18 cellular contexts compared by ENCODE assay signal in the genomic region with DNA sequence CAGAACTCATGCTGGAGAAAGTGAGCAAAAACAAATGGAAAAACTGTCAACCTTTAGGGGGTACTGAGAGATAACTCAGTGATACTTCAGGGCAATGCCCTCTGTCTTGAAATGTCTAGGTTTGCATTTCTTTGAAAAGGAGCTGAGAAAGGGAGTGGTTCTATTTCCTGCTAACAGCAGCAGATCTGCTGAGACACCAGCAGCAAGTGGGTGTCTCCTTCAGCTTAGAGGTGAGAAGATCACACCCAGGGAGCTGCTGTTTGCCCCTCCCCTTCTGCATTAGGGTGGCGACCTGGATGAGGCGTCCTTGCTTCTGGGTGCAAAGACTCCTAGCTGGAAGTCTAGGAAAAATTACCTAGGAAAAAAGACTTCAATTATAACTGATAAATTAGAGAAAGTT. TPM values are rescaled to one million over a fixed set of nuclear protein-coding genes. Genes with fewer than 3 reads are reported as not detected.
DNase-seq lines count a peak whose midpoint lies in the region; ATAC-seq and TF ChIP-seq lines count a peak whose summit lies in the region.
"Had no signal": no experiment of that assay in that cellular context is flagged by ENCODE, and none has a peak within 500 bp of the region (broad histone marks: within the 10 kb centered on the region; RNA-seq: fewer than 3 reads in every experiment).

No MANE protein-coding gene starts in this region.

- no peaks in the 10 kb centered on the region for H3K36me3 Mint-ChIP-seq in CD4-positive, CD25-positive, alpha-beta regulatory T cell
- no peaks in the 10 kb centered on the region for H3K36me3 Mint-ChIP-seq in CD4-positive, alpha-beta memory T cell
- no peaks in the 10 kb centered on the region for H3K36me3 Mint-ChIP-seq in activated B cell treated with CpG ODN at 0.5 μM for 24 hours (ENCODE audit: low read depth)

- no peaks in the 10 kb centered on the region for H3K9me3 Mint-ChIP-seq in CD4-positive, CD25-positive, alpha-beta regulatory T cell
- H3K9me3 Mint-ChIP-seq in CD4-positive, alpha-beta memory T cell, result no peaks in the 10 kb centered on the region
- no peaks in the 10 kb centered on the region for H3K9me3 Mint-ChIP-seq in activated B cell treated with CpG ODN at 0.5 μM for 24 hours
- H3K9me3 Mint-ChIP-seq: HFFc6 had no signal

- peaks cover 9% of the 10 kb centered on the region for H3K4me1 ChIP-seq in CD4-positive, CD25-positive, alpha-beta regulatory T cell (ENCODE audit: control insufficient read depth, insufficient read depth, low read length, poor library complexity, severe bottlenecking)
- peaks cover 21% of the 10 kb centered on the region for H3K4me1 ChIP-seq in CD4-positive, alpha-beta memory T cell (ENCODE audit: insufficient read depth, low read length)
- H3K4me1 ChIP-seq in gastrocnemius medialis, result no peaks in the 10 kb centered on the region
- H3K4me1 ChIP-seq: ascending aorta, testis had no signal

- POLR2A ChIA-PET in CD4-positive, alpha-beta memory T cell (lab: Charles Lee; ENCODE audit: partially characterized antibody), result interaction anchor here (1.3 kb wide), 1 partner anchor 45 kb away, joined by 4 read pairs; a partner anchor contains a TSS
- POLR2A ChIA-PET in activated B cell treated with CpG ODN at 0.5 μM for 24 hours (lab: Charles Lee), result interaction anchor here (1.5 kb wide), 1 partner anchor 9 kb away, joined by 4 read pairs; no protein-coding TSS in a partner anchor

- H3K4me1 Mint-ChIP-seq in CD4-positive, CD25-positive, alpha-beta regulatory T cell, result peaks cover 12 to 29% (median 14%) of the 10 kb centered on the region in 4 donors
- H3K4me1 Mint-ChIP-seq in CD4-positive, alpha-beta memory T cell, result peaks cover 16 to 27% (median 19%) of the 10 kb centered on the region in 4 donors
- peaks cover 30% of the 10 kb centered on the region for H3K4me1 Mint-ChIP-seq in activated B cell treated with CpG ODN at 0.5 μM for 24 hours

- no peaks in the 10 kb centered on the region for H3K9me3 ChIP-seq in CD4-positive, CD25-positive, alpha-beta regulatory T cell (ENCODE audit: control insufficient read depth in 2 of 2, low read length in 2 of 2)
- H3K9me3 ChIP-seq in CD4-positive, alpha-beta memory T cell (ENCODE audit: control insufficient read depth in 1 of 2, low read length in 2 of 2), result no peaks in the 10 kb centered on the region
- H3K9me3 ChIP-seq in gastrocnemius medialis, result no peaks in the 10 kb centered on the region
- H3K9me3 ChIP-seq: ascending aorta, testis had no signal

- peak; percentile 81 to 92 for ATAC-seq in CD4-positive, CD25-positive, alpha-beta regulatory T cell (ENCODE audit: low read depth in 2 of 2)
- ATAC-seq in activated B cell treated with CpG ODN at 0.5 μM for 24 hours (ENCODE audit: low read depth) (peak; percentile 37), HG02970 (IDR thresholded peaks at IDR 0.05; ENCODE audit: low FRiP score, unreplicated experiment) (no peak), gastrocnemius medialis (no peak)

- H3K4me3 Mint-ChIP-seq in CD4-positive, CD25-positive, alpha-beta regulatory T cell, result peak overlapping the region in 2 of 4 donors; percentile 45 to 55
- peak overlapping the region; percentile 21 to 69 (median 62) for H3K4me3 Mint-ChIP-seq in CD4-positive, alpha-beta memory T cell
- H3K4me3 Mint-ChIP-seq in activated B cell treated with CpG ODN at 0.5 μM for 24 hours, result no peak overlapping the region
- H3K4me3 Mint-ChIP-seq: HFFc6 had no signal

- no peak overlapping the region for H3K27ac ChIP-seq in CD4-positive, CD25-positive, alpha-beta regulatory T cell (ENCODE audit: insufficient read depth, low read length, poor library complexity, severe bottlenecking)
- peak overlapping the region; percentile 1 for H3K27ac ChIP-seq in CD4-positive, alpha-beta memory T cell (ENCODE audit: low read depth, low read length)
- no peak overlapping the region for H3K27ac ChIP-seq in gastrocnemius medialis
- H3K27ac ChIP-seq: ascending aorta, testis had no signal

- CTCF ChIA-PET in CD4-positive, alpha-beta memory T cell (lab: Charles Lee; ENCODE audit: partially characterized antibody), result interaction anchor here (0.9 to 3.1 kb wide), 5 partner anchors 14 to 53 kb away, joined by 3 to 18 read pairs (median 4); no protein-coding TSS in a partner anchor
- CTCF ChIA-PET in activated B cell treated with CpG ODN at 0.5 μM for 24 hours (lab: Charles Lee), result interaction anchor here (1.2 kb wide), 1 partner anchor 53 kb away, joined by 3 read pairs; no protein-coding TSS in a partner anchor

- no peaks in the 10 kb centered on the region for H3K36me3 ChIP-seq in CD4-positive, CD25-positive, alpha-beta regulatory T cell (ENCODE audit: control insufficient read depth, insufficient read depth, low read length)
- H3K36me3 ChIP-seq in CD4-positive, alpha-beta memory T cell (ENCODE audit: insufficient read depth, low read length), result no peaks in the 10 kb centered on the region
- no peaks in the 10 kb centered on the region for H3K36me3 ChIP-seq in gastrocnemius medialis
- H3K36me3 ChIP-seq: ascending aorta had no signal

- DNase-seq in CD4-positive, CD25-positive, alpha-beta regulatory T cell, result peak in 2 of 3 donors; percentile 10 to 90
- DNase-seq in CD4-positive, alpha-beta memory T cell, result peak in 4 of 5 donors; percentile 31 to 38 (median 35)
- DNase-seq in activated B cell treated with CpG ODN at 0.5 μM for 24 hours (no peak), epithelial cell of esophagus (ENCODE audit: low read depth) (peak; percentile 24), H4 (ENCODE audit: low spot score) (no peak), HT-29 (ENCODE audit: low spot score) (no peak), gastrocnemius medialis (no peak)
- DNase-seq: C1 segment of cervical spinal cord, dermis blood vessel endothelial cell, DND-41, HFFc6, KG1, NCI-H1105, SHP77, T-helper 9 cell, testis had no signal

- H3K27ac Mint-ChIP-seq in CD4-positive, CD25-positive, alpha-beta regulatory T cell, result peak overlapping the region in 1 of 3 donors; percentile 22
- H3K27ac Mint-ChIP-seq in CD4-positive, alpha-beta memory T cell, result peak overlapping the region; percentile 5 to 86 (median 84)
- no peak overlapping the region for H3K27ac Mint-ChIP-seq in activated B cell treated with CpG ODN at 0.5 μM for 24 hours
- H3K27ac Mint-ChIP-seq: HFFc6 had no signal

- H3K27me3 Mint-ChIP-seq in CD4-positive, CD25-positive, alpha-beta regulatory T cell, result peaks cover 41% of the 10 kb centered on the region
- peaks cover 2 to 8% of the 10 kb centered on the region in 2 donors for H3K27me3 Mint-ChIP-seq in CD4-positive, alpha-beta memory T cell
- peaks cover 6% of the 10 kb centered on the region for H3K27me3 Mint-ChIP-seq in activated B cell treated with CpG ODN at 0.5 μM for 24 hours

- TF ChIP-seq POLR2A in gastrocnemius medialis (IDR thresholded peaks at IDR 0.05), result no peak

- peak overlapping the region; percentile 21 for H3K4me3 ChIP-seq in CD4-positive, CD25-positive, alpha-beta regulatory T cell (ENCODE audit: low read depth, low read length)
- H3K4me3 ChIP-seq in CD4-positive, alpha-beta memory T cell (ENCODE audit: low read length in 2 of 2), result no peak overlapping the region
- no peak overlapping the region for H3K4me3 ChIP-seq in epithelial cell of esophagus (ENCODE audit: low read length)
- no peak overlapping the region for H3K4me3 ChIP-seq in gastrocnemius medialis
- H3K4me3 ChIP-seq: ascending aorta, testis had no signal

- TF ChIP-seq CTCF in activated B cell treated with CpG ODN at 0.5 μM for 24 hours (IDR thresholded peaks at IDR 0.05) (no peak), epithelial cell of esophagus (IDR thresholded peaks at IDR 0.05; ENCODE audit: insufficient read depth, low read depth, low read length, missing control alignments) (no peak), gastrocnemius medialis (IDR thresholded peaks at IDR 0.05 in 4 of 5, conservative IDR thresholded peaks at IDR 0.05 in 1 of 5) (no peak)

- in situ Hi-C loops in gastrocnemius medialis (cut with MboI; ENCODE audit: low sequenced_read_pairs in 4 of 4), result no loop called here

- intact Hi-C loops in CD4-positive, alpha-beta memory T cell (cut with micrococcal nuclease), result no loop called here
- intact Hi-C loops in activated B cell treated with CpG ODN at 0.5 μM for 24 hours (cut with micrococcal nuclease), result no loop called here
- intact Hi-C loops in gastrocnemius medialis (cut with DNase I; ENCODE audit: low total_unique reads), result no loop called here

- peaks cover 19% of the 10 kb centered on the region for H3K27me3 ChIP-seq in CD4-positive, CD25-positive, alpha-beta regulatory T cell (ENCODE audit: control insufficient read depth, insufficient read depth, low read length)
- H3K27me3 ChIP-seq in CD4-positive, alpha-beta memory T cell (ENCODE audit: insufficient read depth, low read length), result no peaks in the 10 kb centered on the region
- H3K27me3 ChIP-seq in gastrocnemius medialis, result no peaks in the 10 kb centered on the region
- H3K27me3 ChIP-seq: ascending aorta, testis had no signal

RNA-seq across cellular contexts. Expression of a gene that starts 42.3 kb away (rescaled TPM):
- not detected for total RNA-seq in CD4-positive, CD25-positive, alpha-beta regulatory T cell
- polyA plus RNA-seq in CD4-positive, CD25-positive, alpha-beta regulatory T cell, result not detected
- not detected for total RNA-seq in CD4-positive, alpha-beta memory T cell
- polyA plus RNA-seq in CD4-positive, alpha-beta memory T cell, result under 1 TPM in 1 of 2 donors, not detected in 1; 0.03 TPM
- total RNA-seq in activated B cell treated with CpG ODN at 0.5 μM for 24 hours (0.29 and 0.60 TPM in 2 replicates), gastrocnemius medialis (100 to 1,000 TPM in 2 of 4 donors, 10 to 100 TPM in 2; 52.4 to 329 (median 128) TPM)
- total RNA-seq in H4 (2014; rRNA removed; shearing (Covaris generic)), result not detected in 2 replicates
- total RNA-seq in HT-29 (2014; rRNA removed; shearing (Covaris generic)), result not detected in 2 replicates
- total RNA-seq: ascending aorta, dermis blood vessel endothelial cell, HFFc6 had no signal

RNA-seq across cellular contexts. Expression of a gene that starts 45.1 kb away (rescaled TPM):
- total RNA-seq in CD4-positive, CD25-positive, alpha-beta regulatory T cell, result 1.0 TPM
- 1 to 10 TPM; 1.1 to 2.2 (median 1.7) TPM for polyA plus RNA-seq in CD4-positive, CD25-positive, alpha-beta regulatory T cell
- total RNA-seq in CD4-positive, alpha-beta memory T cell, result under 1 TPM; 0.29 to 0.33 TPM
- polyA plus RNA-seq in CD4-positive, alpha-beta memory T cell, result 1 to 10 TPM; 1.6 to 3.7 TPM
- total RNA-seq in activated B cell treated with CpG ODN at 0.5 μM for 24 hours (0.12 and 0.38 TPM in 2 replicates), gastrocnemius medialis (under 1 TPM; 0.25 to 0.49 (median 0.35) TPM)
- not detected in 2 replicates for total RNA-seq in H4 (2014; rRNA removed; shearing (Covaris generic))
- total RNA-seq in HT-29 (2014; rRNA removed; shearing (Covaris generic)), result not detected in 2 replicates
- total RNA-seq: ascending aorta, dermis blood vessel endothelial cell, HFFc6 had no signal

Comparison
In these comparisons a context has a peak if more than half of its experiments do, and no peak if none do; other contexts are left out.
1. ATAC-seq: peak in CD4-positive, CD25-positive, alpha-beta regulatory T cell (2 of 2) and activated B cell treated with CpG ODN at 0.5 μM for 24 hours (single experiment); none in HG02970 (single experiment) and gastrocnemius medialis (0 of 2).
2. DNase-seq: peak in CD4-positive, CD25-positive, alpha-beta regulatory T cell (2 of 3), CD4-positive, alpha-beta memory T cell (4 of 5) and epithelial cell of esophagus (single experiment); none in activated B cell treated with CpG ODN at 0.5 μM for 24 hours (single experiment), H4 (single experiment), HT-29 (single experiment) and gastrocnemius medialis (0 of 2).
3. RNA of a gene that starts 42.3 kb away (total RNA-seq): 52.4 to 329 TPM in gastrocnemius medialis; 0.29 to 0.60 TPM in activated B cell treated with CpG ODN at 0.5 μM for 24 hours, not detected in CD4-positive, CD25-positive, alpha-beta regulatory T cell (single experiment), not detected in CD4-positive, alpha-beta memory T cell, not detected in H4 and not detected in HT-29; every median in the first group is over 10 times any median in the second.